In the genomic region with DNA sequence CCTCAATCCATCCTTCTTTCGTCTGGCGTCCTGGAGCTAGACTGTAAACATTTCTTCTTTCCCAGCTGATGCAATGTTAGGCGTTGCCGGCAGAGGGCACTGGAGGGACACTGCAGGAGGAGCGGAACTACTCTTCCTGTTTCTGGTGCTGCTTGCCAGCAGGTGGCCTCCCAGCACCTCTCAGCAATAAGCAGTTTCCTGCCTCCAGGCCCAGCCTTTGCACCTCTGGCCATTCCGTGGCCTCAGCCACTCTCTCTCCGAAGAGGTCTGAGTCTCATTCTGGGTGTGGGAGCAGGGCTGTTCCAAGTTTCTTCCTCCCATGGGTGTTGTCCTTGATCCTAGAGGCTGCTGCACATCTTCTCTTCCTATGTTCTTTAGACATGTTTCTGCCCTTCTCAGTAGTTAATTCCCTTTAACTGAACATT, we compare ENCODE assay signal across 1 cellular context.
A peak's percentile ranks its signal among the peaks of the same experiment; 100 is the strongest.
TF ChIP-seq lines count a peak whose summit lies in the region.

No MANE protein-coding gene starts in this region.

TF ChIP-seq in HepG2, 621 proteins besides CTCF, POLR2A, EP300 and RAD21 (continued from another document and continues in another):
- TF ChIP-seq IKZF5 (CRISPR knock-in tag; IDR thresholded peaks at IDR 0.05): peak; percentile 62; the same call in 1 of the 2 replicates
- no peak for TF ChIP-seq PBX3 (CRISPR knock-in tag; IDR thresholded peaks at IDR 0.05; ENCODE audit: borderline replicate concordance)
- TF ChIP-seq ZNF256 (CRISPR knock-in tag; conservative IDR thresholded peaks at IDR 0.05): no peak
- TF ChIP-seq SATB2 (CRISPR knock-in tag; IDR thresholded peaks at IDR 0.05): no peak
- no peak for TF ChIP-seq ZNF180 (CRISPR knock-in tag; IDR thresholded peaks at IDR 0.05; ENCODE audit: borderline replicate concordance, low read depth)
- peak; percentile 90 for TF ChIP-seq SMC3 (IDR thresholded peaks at IDR 0.05; ENCODE audit: low read length)
- peak; percentile 59; the same call in 1 of the 2 replicates for TF ChIP-seq TARDBP (CRISPR knock-in tag; IDR thresholded peaks at IDR 0.05)
- TF ChIP-seq NCOR1 (IDR thresholded peaks at IDR 0.05; ENCODE audit: borderline replicate concordance, low read length): no peak
- peak; percentile 63 for TF ChIP-seq ZMYM4 (CRISPR knock-in tag; IDR thresholded peaks at IDR 0.05)
- no peak for TF ChIP-seq E2F1 (CRISPR knock-in tag; IDR thresholded peaks at IDR 0.05)
- no peak for TF ChIP-seq CSRNP1 (CRISPR knock-in tag; IDR thresholded peaks at IDR 0.05)
- TF ChIP-seq ZNF7 (CRISPR knock-in tag; IDR thresholded peaks at IDR 0.05): no peak
- TF ChIP-seq, protein P1, sequence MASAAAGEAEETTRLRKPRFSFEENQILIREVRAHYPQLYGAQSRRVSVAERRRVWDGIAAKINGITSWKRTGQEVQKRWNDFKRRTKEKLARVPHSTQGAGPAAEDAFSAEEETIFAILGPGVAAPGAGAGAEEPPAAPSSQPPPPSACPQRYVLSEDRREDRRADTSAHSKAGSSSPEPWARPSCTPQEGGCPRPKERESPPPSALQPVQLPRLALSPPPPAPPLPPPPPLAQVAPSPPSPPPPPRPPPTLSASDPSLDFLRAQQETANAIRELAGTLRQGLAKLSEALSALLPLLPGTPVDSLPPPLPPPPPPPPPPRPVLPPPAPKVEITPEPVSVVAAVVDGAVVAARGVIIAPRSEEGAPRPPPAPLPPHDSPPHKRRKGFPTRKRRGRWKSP (CRISPR knock-in tag; IDR thresholded peaks at IDR 0.05): no peak
- TF ChIP-seq, protein P2, sequence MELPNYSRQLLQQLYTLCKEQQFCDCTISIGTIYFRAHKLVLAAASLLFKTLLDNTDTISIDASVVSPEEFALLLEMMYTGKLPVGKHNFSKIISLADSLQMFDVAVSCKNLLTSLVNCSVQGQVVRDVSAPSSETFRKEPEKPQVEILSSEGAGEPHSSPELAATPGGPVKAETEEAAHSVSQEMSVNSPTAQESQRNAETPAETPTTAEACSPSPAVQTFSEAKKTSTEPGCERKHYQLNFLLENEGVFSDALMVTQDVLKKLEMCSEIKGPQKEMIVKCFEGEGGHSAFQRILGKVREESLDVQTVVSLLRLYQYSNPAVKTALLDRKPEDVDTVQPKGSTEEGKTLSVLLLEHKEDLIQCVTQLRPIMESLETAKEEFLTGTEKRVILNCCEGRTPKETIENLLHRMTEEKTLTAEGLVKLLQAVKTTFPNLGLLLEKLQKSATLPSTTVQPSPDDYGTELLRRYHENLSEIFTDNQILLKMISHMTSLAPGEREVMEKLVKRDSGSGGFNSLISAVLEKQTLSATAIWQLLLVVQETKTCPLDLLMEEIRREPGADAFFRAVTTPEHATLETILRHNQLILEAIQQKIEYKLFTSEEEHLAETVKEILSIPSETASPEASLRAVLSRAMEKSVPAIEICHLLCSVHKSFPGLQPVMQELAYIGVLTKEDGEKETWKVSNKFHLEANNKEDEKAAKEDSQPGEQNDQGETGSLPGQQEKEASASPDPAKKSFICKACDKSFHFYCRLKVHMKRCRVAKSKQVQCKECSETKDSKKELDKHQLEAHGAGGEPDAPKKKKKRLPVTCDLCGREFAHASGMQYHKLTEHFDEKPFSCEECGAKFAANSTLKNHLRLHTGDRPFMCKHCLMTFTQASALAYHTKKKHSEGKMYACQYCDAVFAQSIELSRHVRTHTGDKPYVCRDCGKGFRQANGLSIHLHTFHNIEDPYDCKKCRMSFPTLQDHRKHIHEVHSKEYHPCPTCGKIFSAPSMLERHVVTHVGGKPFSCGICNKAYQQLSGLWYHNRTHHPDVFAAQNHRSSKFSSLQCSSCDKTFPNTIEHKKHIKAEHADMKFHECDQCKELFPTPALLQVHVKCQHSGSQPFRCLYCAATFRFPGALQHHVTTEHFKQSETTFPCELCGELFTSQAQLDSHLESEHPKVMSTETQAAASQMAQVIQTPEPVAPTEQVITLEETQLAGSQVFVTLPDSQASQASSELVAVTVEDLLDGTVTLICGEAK (IDR thresholded peaks at IDR 0.05): no peak
- TF ChIP-seq, protein P2 (CRISPR knock-in tag; IDR thresholded peaks at IDR 0.05): 0 out of 2 replicates have a peak, but pooled peaks have one; percentile 27
- no peak for TF ChIP-seq SP4 (CRISPR knock-in tag; IDR thresholded peaks at IDR 0.05)
- TF ChIP-seq YY1 (IDR thresholded peaks at IDR 0.05; ENCODE audit: insufficient read depth, insufficient replicate concordance, low read depth, low read length): peak; percentile 45
- TF ChIP-seq KDM1A (CRISPR knock-in tag; IDR thresholded peaks at IDR 0.05): no peak
- TF ChIP-seq, protein P3, sequence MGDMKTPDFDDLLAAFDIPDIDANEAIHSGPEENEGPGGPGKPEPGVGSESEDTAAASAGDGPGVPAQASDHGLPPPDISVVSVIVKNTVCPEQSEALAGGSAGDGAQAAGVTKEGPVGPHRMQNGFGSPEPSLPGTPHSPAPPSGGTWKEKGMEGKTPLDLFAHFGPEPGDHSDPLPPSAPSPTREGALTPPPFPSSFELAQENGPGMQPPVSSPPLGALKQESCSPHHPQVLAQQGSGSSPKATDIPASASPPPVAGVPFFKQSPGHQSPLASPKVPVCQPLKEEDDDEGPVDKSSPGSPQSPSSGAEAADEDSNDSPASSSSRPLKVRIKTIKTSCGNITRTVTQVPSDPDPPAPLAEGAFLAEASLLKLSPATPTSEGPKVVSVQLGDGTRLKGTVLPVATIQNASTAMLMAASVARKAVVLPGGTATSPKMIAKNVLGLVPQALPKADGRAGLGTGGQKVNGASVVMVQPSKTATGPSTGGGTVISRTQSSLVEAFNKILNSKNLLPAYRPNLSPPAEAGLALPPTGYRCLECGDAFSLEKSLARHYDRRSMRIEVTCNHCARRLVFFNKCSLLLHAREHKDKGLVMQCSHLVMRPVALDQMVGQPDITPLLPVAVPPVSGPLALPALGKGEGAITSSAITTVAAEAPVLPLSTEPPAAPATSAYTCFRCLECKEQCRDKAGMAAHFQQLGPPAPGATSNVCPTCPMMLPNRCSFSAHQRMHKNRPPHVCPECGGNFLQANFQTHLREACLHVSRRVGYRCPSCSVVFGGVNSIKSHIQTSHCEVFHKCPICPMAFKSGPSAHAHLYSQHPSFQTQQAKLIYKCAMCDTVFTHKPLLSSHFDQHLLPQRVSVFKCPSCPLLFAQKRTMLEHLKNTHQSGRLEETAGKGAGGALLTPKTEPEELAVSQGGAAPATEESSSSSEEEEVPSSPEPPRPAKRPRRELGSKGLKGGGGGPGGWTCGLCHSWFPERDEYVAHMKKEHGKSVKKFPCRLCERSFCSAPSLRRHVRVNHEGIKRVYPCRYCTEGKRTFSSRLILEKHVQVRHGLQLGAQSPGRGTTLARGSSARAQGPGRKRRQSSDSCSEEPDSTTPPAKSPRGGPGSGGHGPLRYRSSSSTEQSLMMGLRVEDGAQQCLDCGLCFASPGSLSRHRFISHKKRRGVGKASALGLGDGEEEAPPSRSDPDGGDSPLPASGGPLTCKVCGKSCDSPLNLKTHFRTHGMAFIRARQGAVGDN (CRISPR knock-in tag; IDR thresholded peaks at IDR 0.05): peak; percentile 43
- TF ChIP-seq CHD4 (IDR thresholded peaks at IDR 0.05; ENCODE audit: borderline replicate concordance, low read length): no peak
- 0 out of 2 replicates have a peak, but pooled peaks have one; percentile 29 for TF ChIP-seq ZNF772 (CRISPR knock-in tag; IDR thresholded peaks at IDR 0.05)
- TF ChIP-seq AHDC1 (CRISPR knock-in tag; IDR thresholded peaks at IDR 0.05; ENCODE audit: borderline replicate concordance): no peak
- TF ChIP-seq DRAP1 (CRISPR knock-in tag; IDR thresholded peaks at IDR 0.05): no peak
